ENCODE assay signal across 12 cellular contexts in genomic region chr1:230851291-230851691, GRCh38. TPM values are rescaled to one million over a fixed set of nuclear protein-coding genes. Genes with fewer than 3 reads are reported as not detected.
DNase-seq lines count a peak whose midpoint lies in the region; ATAC-seq and TF ChIP-seq lines count a peak whose summit lies in the region.
"Had no signal": no experiment of that assay in that cellular context is flagged by ENCODE, and none has a peak within 500 bp of the region (broad histone marks: within the 10 kb centered on the region; RNA-seq: fewer than 3 reads in every experiment).

No MANE protein-coding gene starts in this region.

- peaks cover 94% of the 10 kb centered on the region for H3K4me1 Mint-ChIP-seq in HFFc6 (ENCODE audit: low read depth)
- H3K4me1 Mint-ChIP-seq: activated CD8-positive, alpha-beta memory T cell treated with anti-CD3 and anti-CD28 coated beads, Interleukin-2, amount 10 ng/mL, durations not matched to agents 7 days and 5 days had no signal

- TF ChIP-seq EP300 in stomach (IDR thresholded peaks at IDR 0.05) = no peak

- no peak for ATAC-seq in GM18520 (IDR thresholded peaks at IDR 0.05; ENCODE audit: unreplicated experiment)
- ATAC-seq: activated CD8-positive, alpha-beta memory T cell treated with anti-CD3 and anti-CD28 coated beads, Interleukin-2, amount 10 ng/mL, durations not matched to agents 7 days and 5 days had no signal

- intact Hi-C loops in stomach (cut with DNase I; ENCODE audit: low total_unique reads) = no loop called here

- peaks cover 12 to 39% (median 35%) of the 10 kb centered on the region in 4 donors for H3K36me3 ChIP-seq in stomach

- peaks cover 9% of the 10 kb centered on the region for H3K27me3 Mint-ChIP-seq in HFFc6 (ENCODE audit: insufficient read depth)
- H3K27me3 Mint-ChIP-seq: activated CD8-positive, alpha-beta memory T cell treated with anti-CD3 and anti-CD28 coated beads, Interleukin-2, amount 10 ng/mL, durations not matched to agents 7 days and 5 days had no signal

- peak overlapping the region; percentile 64; the same call in 1 of the 2 replicates for H3K4me3 Mint-ChIP-seq in HFFc6
- H3K4me3 Mint-ChIP-seq: activated CD8-positive, alpha-beta memory T cell treated with anti-CD3 and anti-CD28 coated beads, Interleukin-2, amount 10 ng/mL, durations not matched to agents 7 days and 5 days had no signal

- DNase-seq in HFFc6 (peak; percentile 67), astrocyte of the spinal cord (ENCODE audit: low read depth, low spot score) (peak; percentile 78), iris pigment epithelial cell (ENCODE audit: low read depth) (peak; percentile 78), stomach (no peak), NCI-H2029 treated with DMSO at 0.1 percent for 48 hours (lab: John Stamatoyannopoulos, UW) (no peak), NOMO-1 treated with DMSO at 0.1 percent for 48 hours (lab: John Stamatoyannopoulos, UW; ENCODE audit: unreplicated experiment) (no peak), HCEC 1CT (no peak)
- DNase-seq: activated CD8-positive, alpha-beta memory T cell treated with anti-CD3 and anti-CD28 coated beads, Interleukin-2, amount 10 ng/mL, durations not matched to agents 7 days and 5 days; NCI-H1436 treated with DMSO at 0.1 percent for 48 hours; stimulated activated naive CD4-positive, alpha-beta T cell treated with Interleukin-2 at 50 U/mL for 16 hours; T-helper 2 cell had no signal

- H3K27me3 ChIP-seq in stomach = no peaks in the 10 kb centered on the region

- peak overlapping the region; percentile 85 for H3K27ac Mint-ChIP-seq in HFFc6
- H3K27ac Mint-ChIP-seq: activated CD8-positive, alpha-beta memory T cell treated with anti-CD3 and anti-CD28 coated beads, Interleukin-2, amount 10 ng/mL, durations not matched to agents 7 days and 5 days had no signal

- H3K4me1 ChIP-seq in stomach = peaks cover 18 to 60% (median 39%) of the 10 kb centered on the region in 4 donors

- H3K4me3 ChIP-seq in astrocyte of the spinal cord (ENCODE audit: low read depth, low read length) = no peak overlapping the region
- H3K4me3 ChIP-seq in stomach = no peak overlapping the region

- TF ChIP-seq CTCF in HFFc6 (IDR thresholded peaks at IDR 0.05) (no peak), astrocyte of the spinal cord (IDR thresholded peaks at IDR 0.05; ENCODE audit: low read depth, low read length) (no peak), stomach (IDR thresholded peaks at IDR 0.05) (no peak)

- peaks cover 71% of the 10 kb centered on the region for H3K36me3 Mint-ChIP-seq in HFFc6 (ENCODE audit: low read depth)
- H3K36me3 Mint-ChIP-seq: activated CD8-positive, alpha-beta memory T cell treated with anti-CD3 and anti-CD28 coated beads, Interleukin-2, amount 10 ng/mL, durations not matched to agents 7 days and 5 days had no signal

- peaks cover 0 to 7% (median 2%) of the 10 kb centered on the region in 4 donors for H3K9me3 ChIP-seq in stomach

- WGBS in stomach, 5 donors = 58 to 80% (median 70%) methylated on average over 5 of the region's 5 CpGs

- peaks cover 12% of the 10 kb centered on the region for H3K9me3 Mint-ChIP-seq in HFFc6

- peak overlapping the region in 4 of 5 donors; percentile 67 to 82 (median 71) for H3K27ac ChIP-seq in stomach

- in situ Hi-C loops in astrocyte of the spinal cord (cut with HindIII; ENCODE audit: low sequenced_read_pairs) = no loop called here

- no peak for TF ChIP-seq POLR2A in stomach (IDR thresholded peaks at IDR 0.05)

RNA-seq across cellular contexts. Expression of gene C1orf198, which starts 17.0 kb away (rescaled TPM):
- 100 to 1,000 TPM in 1 of 6 experiments, 10 to 100 TPM in 5; 72.4 to 118 (median 88.4) TPM for total RNA-seq in HFFc6 (2021; fragmentation: NEBNext Ultra II Directional; extraction: Animal tissue kit (Norgen Biotek cat#: 25700))
- total RNA-seq in stomach = 10 to 100 TPM; 11.3 to 69.3 (median 51.8) TPM
- polyA plus RNA-seq in stomach = 10 to 100 TPM; 11.7 to 15.8 (median 14.4) TPM

Comparison
In these comparisons a context has a peak if more than half of its experiments do, and no peak if none do; other contexts are left out.
1. DNase-seq: peak in HFFc6 (single experiment), astrocyte of the spinal cord (single experiment) and iris pigment epithelial cell (single experiment); none in stomach (single experiment), NCI-H2029 treated with DMSO at 0.1 percent for 48 hours (single experiment), NOMO-1 treated with DMSO at 0.1 percent for 48 hours (single experiment) and HCEC 1CT (single experiment).